ENCODE assay signal across 25 cellular contexts in the genomic region with DNA sequence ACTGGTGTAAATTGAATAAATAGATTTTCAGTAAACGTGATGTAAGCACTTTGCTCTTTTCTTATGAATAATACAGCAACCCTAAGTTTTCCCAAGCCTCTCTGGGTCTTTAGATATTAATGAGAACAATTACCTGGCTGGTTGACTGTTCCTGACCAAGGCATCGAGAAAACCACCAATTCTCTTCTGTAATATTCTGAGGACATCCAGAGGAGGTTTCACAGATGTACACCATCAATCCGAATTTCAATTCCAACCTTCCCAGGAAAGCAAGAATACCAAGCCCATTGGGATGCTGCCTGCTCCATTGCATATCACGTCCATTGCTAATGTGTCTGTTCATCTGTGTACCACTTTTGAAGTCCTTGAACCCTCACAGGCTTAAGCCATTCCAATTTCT.
DNase-seq lines count a peak whose midpoint lies in the region; ATAC-seq, FAIRE-seq and TF ChIP-seq lines count a peak whose summit lies in the region.
"Had no signal": no experiment of that assay in that cellular context is flagged by ENCODE, and none has a peak within 500 bp of the region (broad histone marks: within the 10 kb centered on the region; RNA-seq: fewer than 3 reads in every experiment).

No MANE protein-coding gene starts in this region.

- no peak for TF ChIP-seq EP300 in H1 (IDR thresholded peaks at IDR 0.05; ENCODE audit: borderline replicate concordance in 1 of 2, low read depth in 2 of 2, low read length in 2 of 2)

- H3K79me1 ChIP-seq in H1 (ENCODE audit: low read depth, low read length), result no peaks in the 10 kb centered on the region

- peak; percentile 12 to 17; a peak in 1 of 4 replicates for TF ChIP-seq RAD21 in H1 (IDR thresholded peaks at IDR 0.05 in 1 of 2, conservative IDR thresholded peaks at IDR 0.05 in 1 of 2; ENCODE audit: low read depth in 2 of 2, low read length in 2 of 2)

- H3K56ac ChIP-seq in H1 (replicated peaks; ENCODE audit: insufficient read length, low read depth, low read length), result no peak overlapping the region

- no peak overlapping the region for H3K4ac ChIP-seq in H1 (replicated peaks; ENCODE audit: insufficient read length, low read depth, low read length)

- H3K79me2 ChIP-seq in H1 (ENCODE audit: control insufficient read depth in 1 of 2, insufficient read depth in 2 of 2, low read length in 2 of 2), result no peaks in the 10 kb centered on the region

- H2AK5ac ChIP-seq in H1 (ENCODE audit: low read depth, low read length), result no peak overlapping the region

- TF ChIP-seq CTCF in left ventricle myocardium inferior (IDR thresholded peaks at IDR 0.05; ENCODE audit: borderline replicate concordance) (peak; percentile 35), heart left ventricle (IDR thresholded peaks at IDR 0.05) (no peak), H1 (IDR thresholded peaks at IDR 0.05; ENCODE audit: control extremely low read depth in 1 of 3, insufficient read depth in 1 of 3, low read depth in 1 of 3, low read length in 3 of 3) (no peak)

- no peak overlapping the region for H4K5ac ChIP-seq in H1 (ENCODE audit: insufficient read length, low read depth, low read length)

- no peak overlapping the region for H3K14ac ChIP-seq in H1 (ENCODE audit: insufficient read length)

- no peak overlapping the region for H2BK12ac ChIP-seq in H1 (ENCODE audit: low read depth, low read length)

- H3K4me1 ChIP-seq in right cardiac atrium (ENCODE audit: control insufficient read depth, insufficient read depth, low read length) (no peaks in the 10 kb centered on the region), left ventricle myocardium inferior (no peaks in the 10 kb centered on the region), heart left ventricle (no peaks in the 10 kb centered on the region), H1 (replicated peaks in 1 of 4; ENCODE audit: control insufficient read depth in 3 of 4, insufficient read depth in 4 of 4, low read length in 3 of 4) (no peaks in the 10 kb centered on the region)
- H3K4me1 ChIP-seq: BE2C, BLaER1, Caco-2 had no signal

- no peaks in the 10 kb centered on the region for H4K20me1 ChIP-seq in H1 (replicated peaks in 1 of 2; ENCODE audit: control insufficient read depth in 1 of 2, insufficient read depth in 2 of 2, low read length in 2 of 2)
- H4K20me1 ChIP-seq: BLaER1 had no signal

- H2BK5ac ChIP-seq in H1 (ENCODE audit: low read depth, low read length), result no peak overlapping the region

- H3K4me3 ChIP-seq in right cardiac atrium (ENCODE audit: low read length) (no peak overlapping the region), left ventricle myocardium inferior (no peak overlapping the region), heart left ventricle (no peak overlapping the region), H1 (ENCODE audit: extremely low read depth in 1 of 4, insufficient read depth in 2 of 4, low read depth in 3 of 4, low read length in 4 of 4) (no peak overlapping the region)
- H3K4me3 ChIP-seq: BLaER1 had no signal

- no peaks in the 10 kb centered on the region for H3K27me3 ChIP-seq in right cardiac atrium (ENCODE audit: control insufficient read depth, insufficient read depth)
- no peaks in the 10 kb centered on the region for H3K27me3 ChIP-seq in left ventricle myocardium inferior (ENCODE audit: low read depth)
- H3K27me3 ChIP-seq in heart left ventricle, result no peaks in the 10 kb centered on the region
- no peaks in the 10 kb centered on the region for H3K27me3 ChIP-seq in H1 (replicated peaks in 1 of 4; ENCODE audit: control insufficient read depth in 3 of 4, extremely low read depth in 1 of 4, insufficient read depth in 3 of 4, low read length in 3 of 4)
- H3K27me3 ChIP-seq: BE2C, BLaER1 had no signal

- no peaks in the 10 kb centered on the region for H3K23me2 ChIP-seq in H1 (ENCODE audit: low read depth, low read length)

- no peak overlapping the region for H4K8ac ChIP-seq in H1 (ENCODE audit: extremely low read depth, insufficient read depth, low read length)

- CTCF ChIA-PET in H1 (lab: Charles Lee; ENCODE audit: partially characterized antibody), result no interaction called here

- no peak for FAIRE-seq in H1 (lab: Jason Lieb, UNC)
- FAIRE-seq: A204.1, D721Med, G401.6, GM12891, GM19239 had no signal

- no peak overlapping the region for H3K27ac ChIP-seq in right cardiac atrium (ENCODE audit: low read length)
- H3K27ac ChIP-seq in left ventricle myocardium inferior (replicated peaks), result no peak overlapping the region
- no peak overlapping the region for H3K27ac ChIP-seq in heart left ventricle
- H3K27ac ChIP-seq in H1 (ENCODE audit: low read depth, low read length), result no peak overlapping the region
- H3K27ac ChIP-seq: BLaER1 had no signal

- no peak overlapping the region for H2BK120ac ChIP-seq in H1 (replicated peaks; ENCODE audit: low read depth, low read length)

- TF ChIP-seq POLR2A in heart left ventricle (IDR thresholded peaks at IDR 0.05) (no peak), H1 (IDR thresholded peaks at IDR 0.05; ENCODE audit: control extremely low read depth in 1 of 2, low read depth in 2 of 2, low read length in 2 of 2) (no peak)

- H2BK15ac ChIP-seq in H1 (ENCODE audit: low read length), result no peak overlapping the region

- intact Hi-C loops in Right ventricle myocardium inferior (cut with DNase I) (loop anchor here (5.0 kb wide), 1 partner anchor 449 kb away; no protein-coding TSS in a partner anchor), right cardiac atrium (cut with DNase I) (no loop called here), left ventricle myocardium inferior (cut with micrococcal nuclease) (no loop called here), heart left ventricle (cut with DNase I) (loop anchor here in 4 of 10 donors (5.0 to 10.0 kb wide), 3 partner anchors 441 to 451 kb away; no protein-coding TSS in a partner anchor)

- no peak overlapping the region for H2BK20ac ChIP-seq in H1 (ENCODE audit: low read length)

- WGBS in right cardiac atrium, result 48% methylated on average over 4 of the region's 4 CpGs
- WGBS in heart left ventricle, 4 donors, result 48 to 64% (median 54%) methylated on average over 4 of the region's 4 CpGs
- WGBS in H1 (ENCODE audit: extremely low coverage in 1 of 2, insufficient coverage in 1 of 2, insufficient read length in 1 of 2, insufficient replicate concordance in 2 of 2, low coverage in 1 of 2, low lambda C conversion rate in 2 of 2, missing lambda C conversion rate in 1 of 2), 2 experiments, result 76% methylated on average over 4 of the region's 4 CpGs; no CpG with 5 or more reads in 1 of the 2 experiments

- no peak overlapping the region for H4K91ac ChIP-seq in H1 (replicated peaks; ENCODE audit: insufficient read length, low read length)

- peak; percentile 9 for DNase-seq in NCI-H146 (lab: John Stamatoyannopoulos, UW)
- DNase-seq in NCI-H146 treated with DMSO at 0.1 percent for 48 hours (lab: John Stamatoyannopoulos, UW; ENCODE audit: unreplicated experiment), result no peak
- no peak for DNase-seq in Right ventricle myocardium inferior (ENCODE audit: missing footprints)
- no peak for DNase-seq in right cardiac atrium
- no peak for DNase-seq in left ventricle myocardium inferior
- DNase-seq in heart left ventricle, result no peak
- DNase-seq in H1 (ENCODE audit: low read depth in 1 of 2, low spot score in 2 of 2), result no peak
- DNase-seq in COLO829 (ENCODE audit: low spot score), result no peak
- DNase-seq: 8988T; ACHN; BE2C; C1 segment of cervical spinal cord; Caco-2; Calu3; CD4-positive, alpha-beta memory T cell; CD4-positive, CD25-positive, alpha-beta regulatory T cell; CD8-positive, alpha-beta memory T cell; DMS79 treated with DMSO at 0.1 percent for 48 hours; GF-D8 had no signal

- POLR2A ChIA-PET in H1 (lab: Charles Lee; ENCODE audit: partially characterized antibody), result no interaction called here

- H3K9ac ChIP-seq in H1 (replicated peaks in 1 of 4; ENCODE audit: extremely low read depth in 1 of 4, low read depth in 3 of 4, low read length in 3 of 4), result no peak overlapping the region
- H3K9ac ChIP-seq: BLaER1 had no signal

- H3K23ac ChIP-seq in H1 (ENCODE audit: insufficient read length), result no peak overlapping the region

- ATAC-seq in Right ventricle myocardium inferior, result peak; percentile 26
- no peak for ATAC-seq in right cardiac atrium
- ATAC-seq in heart left ventricle, result no peak

- no peak overlapping the region for H2AFZ ChIP-seq in H1 (ENCODE audit: low read length)

- no peak overlapping the region for H3K18ac ChIP-seq in H1 (ENCODE audit: extremely low read depth, low read length)

- H3K36me3 ChIP-seq in left ventricle myocardium inferior (no peaks in the 10 kb centered on the region), heart left ventricle (no peaks in the 10 kb centered on the region), H1 (ENCODE audit: control insufficient read depth in 2 of 4, insufficient read depth in 4 of 4, low read length in 3 of 4) (no peaks in the 10 kb centered on the region)
- H3K36me3 ChIP-seq: BE2C, BLaER1 had no signal

- no peaks in the 10 kb centered on the region for H3K9me3 ChIP-seq in right cardiac atrium (ENCODE audit: control insufficient read depth, low read length)
- H3K9me3 ChIP-seq in left ventricle myocardium inferior (replicated peaks), result peaks cover 24% of the 10 kb centered on the region
- H3K9me3 ChIP-seq in heart left ventricle, result peaks cover 0 to 23% (median 7%) of the 10 kb centered on the region in 12 donors
- no peaks in the 10 kb centered on the region for H3K9me3 ChIP-seq in H1 (ENCODE audit: insufficient read depth in 2 of 2, low read depth in 1 of 2, low read length in 1 of 2)
- H3K9me3 ChIP-seq: BE2C, BLaER1, Caco-2 had no signal

- no peak overlapping the region for H3K4me2 ChIP-seq in H1 (ENCODE audit: insufficient read depth in 1 of 2, low read depth in 2 of 2, low read length in 2 of 2)
- H3K4me2 ChIP-seq: BLaER1 had no signal

TF ChIP-seq in H1, 55 proteins besides CTCF, POLR2A, EP300 and RAD21 (continues in another document):
- TF ChIP-seq FOSL1 (IDR thresholded peaks at IDR 0.05; ENCODE audit: insufficient read depth, low read depth, low read length), result no peak
- no peak for TF ChIP-seq SIRT6 (IDR thresholded peaks at IDR 0.05; ENCODE audit: low read length)
- no peak for TF ChIP-seq TEAD4 (IDR thresholded peaks at IDR 0.05; ENCODE audit: low read depth, low read length)
- TF ChIP-seq NRF1 (IDR thresholded peaks at IDR 0.05; ENCODE audit: low read depth, low read length), result no peak
- no peak for TF ChIP-seq HDAC2 (IDR thresholded peaks at IDR 0.05; ENCODE audit: borderline replicate concordance in 1 of 2, low read depth in 2 of 2, low read length in 2 of 2)
- no peak for TF ChIP-seq POLR2AphosphoS5 (IDR thresholded peaks at IDR 0.05; ENCODE audit: low read depth, low read length)
- no peak for TF ChIP-seq CTBP2 (IDR thresholded peaks at IDR 0.05; ENCODE audit: borderline replicate concordance, insufficient read depth, insufficient read length, low read length)
- no peak for TF ChIP-seq SP4 (IDR thresholded peaks at IDR 0.05; ENCODE audit: low read length)
- TF ChIP-seq E2F6 (IDR thresholded peaks at IDR 0.05), result no peak
- TF ChIP-seq SP1 (IDR thresholded peaks at IDR 0.05; ENCODE audit: low read depth, low read length), result no peak
